Comparison of ENCODE assay signal across 8 cellular contexts in the genomic region with DNA sequence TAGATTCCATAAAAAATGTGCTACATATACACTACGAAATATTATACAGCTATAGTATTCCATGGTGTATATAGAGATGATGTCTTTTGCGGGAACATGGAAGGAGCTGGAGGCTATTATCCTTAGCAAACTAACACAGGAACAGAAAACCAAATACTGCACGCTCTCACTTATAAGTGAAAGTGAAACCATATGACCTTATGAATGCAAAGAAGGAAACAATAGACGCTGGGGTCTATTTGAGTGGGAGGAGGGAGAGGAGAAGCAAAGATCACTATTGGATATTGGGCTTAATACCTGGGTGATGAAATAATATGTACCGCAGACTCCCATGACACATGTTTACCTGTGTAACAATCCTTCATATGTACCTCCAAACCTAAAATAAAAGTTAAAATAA.
DNase-seq lines count a peak whose midpoint lies in the region; ATAC-seq and TF ChIP-seq lines count a peak whose summit lies in the region.

No MANE protein-coding gene starts in this region.

- H3K36me3 ChIP-seq in endocrine pancreas (ENCODE audit: control insufficient read depth, insufficient read depth, low read length): no peaks in the 10 kb centered on the region
- H3K36me3 ChIP-seq in tibial artery: no peaks in the 10 kb centered on the region

- DNase-seq in H4 (ENCODE audit: low spot score): peak; percentile 74
- DNase-seq in NCI-H2107 (lab: John Stamatoyannopoulos, UW): peak; percentile 38
- no peak for DNase-seq in tibial artery
- DNase-seq in hepatic stellate cell (ENCODE audit: low spot score): no peak
- DNase-seq in NCI-H82 treated with DMSO at 0.1 percent for 48 hours (lab: John Stamatoyannopoulos, UW; ENCODE audit: unreplicated experiment): no peak
- DNase-seq in HUDEP-2 (lab: John Stamatoyannopoulos, UW; ENCODE audit: unreplicated experiment in 76 of 76): no peak

- no peak overlapping the region for H3K9ac ChIP-seq in endocrine pancreas (ENCODE audit: control insufficient read depth, insufficient read depth, low read length)

- ATAC-seq in GM18502 (IDR thresholded peaks at IDR 0.05; ENCODE audit: poor library complexity, unreplicated experiment): peak; percentile 89

- H3K9me3 ChIP-seq in endocrine pancreas (ENCODE audit: control insufficient read depth, low read length) (no peaks in the 10 kb centered on the region), tibial artery (no peaks in the 10 kb centered on the region)

- H3K27me3 ChIP-seq in endocrine pancreas (ENCODE audit: control insufficient read depth, insufficient read depth, low read length): no peaks in the 10 kb centered on the region
- no peaks in the 10 kb centered on the region for H3K27me3 ChIP-seq in tibial artery

- no peak for TF ChIP-seq CTCF in tibial artery (IDR thresholded peaks at IDR 0.05)

- intact Hi-C loops in tibial artery (cut with DNase I; ENCODE audit: low total_unique reads): no loop called here

- no peak overlapping the region for H3K27ac ChIP-seq in tibial artery

- H3K4me1 ChIP-seq in endocrine pancreas (ENCODE audit: control insufficient read depth, insufficient read depth, low read length) (no peaks in the 10 kb centered on the region), tibial artery (no peaks in the 10 kb centered on the region)

- H3K4me3 ChIP-seq in endocrine pancreas (ENCODE audit: control insufficient read depth, insufficient read depth, low read length) (peak overlapping the region; percentile 56), tibial artery (peak overlapping the region; percentile 18 to 28)

Comparison
In these comparisons a context has a peak if more than half of its experiments do, and no peak if none do; other contexts are left out.
1. DNase-seq: peak in H4 (single experiment) and NCI-H2107 (single experiment); none in tibial artery (0 of 2), hepatic stellate cell (single experiment), NCI-H82 treated with DMSO at 0.1 percent for 48 hours (single experiment) and HUDEP-2 (0 of 76).